1 cellular context compared by ENCODE assay signal in the genomic region with DNA sequence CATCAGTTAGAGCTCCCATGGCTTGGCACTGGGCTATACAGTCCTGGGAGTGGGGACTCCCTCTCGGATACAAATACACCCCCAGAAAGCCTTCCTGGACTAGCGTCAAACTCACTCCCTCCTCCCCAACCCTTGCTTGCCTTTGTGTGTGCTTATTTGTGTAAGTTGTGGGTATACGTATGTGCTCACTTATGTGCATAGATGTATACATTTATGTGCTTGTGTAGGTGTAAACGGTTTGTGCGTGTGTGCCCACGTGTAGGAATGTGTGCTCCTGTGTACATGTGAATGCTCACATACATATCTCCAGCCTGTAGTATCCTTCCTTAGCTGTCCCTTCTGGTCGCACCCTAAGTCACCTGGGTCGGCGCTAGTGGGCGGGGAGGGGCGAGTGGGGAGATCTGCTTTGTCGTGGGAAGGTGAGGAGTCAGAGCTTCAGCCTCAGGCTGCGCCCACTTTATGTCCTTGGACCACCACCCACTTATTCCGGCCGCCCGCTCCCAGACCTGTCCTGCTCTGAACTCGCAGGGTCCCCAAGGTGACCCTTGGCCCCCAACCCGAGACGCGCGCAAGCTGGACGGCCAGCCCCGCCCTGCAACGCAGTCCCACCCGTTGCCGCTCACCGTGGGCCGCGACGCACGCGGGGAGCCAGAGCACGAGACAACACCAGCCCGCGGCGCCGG.
TF ChIP-seq lines count a peak whose summit lies in the region.

No MANE protein-coding gene starts in this region.

TF ChIP-seq in K562, 482 proteins besides CTCF, POLR2A, EP300 and RAD21 (continues in another document):
- TF ChIP-seq SREBF2 (CRISPR knock-in tag; IDR thresholded peaks at IDR 0.05) (no peak), POLR2B (IDR thresholded peaks at IDR 0.05; ENCODE audit: low read depth, partially characterized antibody) (peak; percentile 20), LCOR (CRISPR knock-in tag; IDR thresholded peaks at IDR 0.05) (peak; percentile 17), GATAD2A (IDR thresholded peaks at IDR 0.05) (no peak), KLF16 (IDR thresholded peaks at IDR 0.05) (no peak), ZNF561 (CRISPR knock-in tag; conservative IDR thresholded peaks at IDR 0.05) (no peak), ADNP (tag; IDR thresholded peaks at IDR 0.05) (no peak), MAZ (CRISPR knock-in tag; conservative IDR thresholded peaks at IDR 0.05 in 1 of 2, IDR thresholded peaks at IDR 0.05 in 1 of 2) (peak in 1 of 2 experiments; percentile 15; a peak in 1 of 4 replicates), KAT8 (IDR thresholded peaks at IDR 0.05; ENCODE audit: low read depth) (no peak), ZNF197 (CRISPR knock-in tag; IDR thresholded peaks at IDR 0.05; ENCODE audit: low read depth) (no peak), MEF2A (IDR thresholded peaks at IDR 0.05; ENCODE audit: control insufficient read depth, low read depth, low read length) (no peak), ZFPM2 (CRISPR knock-in tag; IDR thresholded peaks at IDR 0.05) (no peak), ZNF212 (CRISPR knock-in tag; IDR thresholded peaks at IDR 0.05) (no peak), ERF (CRISPR knock-in tag; IDR thresholded peaks at IDR 0.05) (no peak), DACH1 (IDR thresholded peaks at IDR 0.05; ENCODE audit: partially characterized antibody) (no peak), BCOR (IDR thresholded peaks at IDR 0.05) (no peak), PHF8 (IDR thresholded peaks at IDR 0.05; ENCODE audit: borderline replicate concordance, low read length) (peak; percentile 48; the same call in 1 of the 2 replicates), ZNF134 (CRISPR knock-in tag; conservative IDR thresholded peaks at IDR 0.05) (no peak), SIN3A (IDR thresholded peaks at IDR 0.05; ENCODE audit: borderline replicate concordance in 2 of 2, control insufficient read depth in 1 of 2, low read depth in 2 of 2, low read length in 2 of 2) (no peak), SRSF1 (IDR thresholded peaks at IDR 0.05; ENCODE audit: low read depth, low read length) (no peak), ETV6 (IDR thresholded peaks at IDR 0.05; ENCODE audit: borderline replicate concordance in 1 of 2, low read depth in 2 of 2, low read length in 1 of 2) (no peak), ETV6 (CRISPR knock-in tag; IDR thresholded peaks at IDR 0.05; ENCODE audit: borderline replicate concordance) (no peak), CBX1 (IDR thresholded peaks at IDR 0.05; ENCODE audit: low read depth) (no peak), SMARCC2 (IDR thresholded peaks at IDR 0.05; ENCODE audit: low read depth) (no peak), U2AF1 (optimal IDR thresholded peaks at IDR 0.05; ENCODE audit: low read depth, low read length) (no peak), CREBBP (IDR thresholded peaks at IDR 0.05; ENCODE audit: low read depth, low read length) (no peak), BDP1 (IDR thresholded peaks at IDR 0.05; ENCODE audit: insufficient read depth, insufficient read length) (no peak)
- TF ChIP-seq, protein P1, sequence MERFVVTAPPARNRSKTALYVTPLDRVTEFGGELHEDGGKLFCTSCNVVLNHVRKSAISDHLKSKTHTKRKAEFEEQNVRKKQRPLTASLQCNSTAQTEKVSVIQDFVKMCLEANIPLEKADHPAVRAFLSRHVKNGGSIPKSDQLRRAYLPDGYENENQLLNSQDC (CRISPR knock-in tag; IDR thresholded peaks at IDR 0.05) = 0 out of 2 replicates have a peak, but pooled peaks have one; percentile 27
- TF ChIP-seq, protein P2, sequence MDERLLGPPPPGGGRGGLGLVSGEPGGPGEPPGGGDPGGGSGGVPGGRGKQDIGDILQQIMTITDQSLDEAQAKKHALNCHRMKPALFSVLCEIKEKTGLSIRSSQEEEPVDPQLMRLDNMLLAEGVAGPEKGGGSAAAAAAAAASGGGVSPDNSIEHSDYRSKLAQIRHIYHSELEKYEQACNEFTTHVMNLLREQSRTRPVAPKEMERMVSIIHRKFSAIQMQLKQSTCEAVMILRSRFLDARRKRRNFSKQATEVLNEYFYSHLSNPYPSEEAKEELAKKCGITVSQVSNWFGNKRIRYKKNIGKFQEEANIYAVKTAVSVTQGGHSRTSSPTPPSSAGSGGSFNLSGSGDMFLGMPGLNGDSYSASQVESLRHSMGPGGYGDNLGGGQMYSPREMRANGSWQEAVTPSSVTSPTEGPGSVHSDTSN (CRISPR knock-in tag; IDR thresholded peaks at IDR 0.05; ENCODE audit: low read depth) = no peak
- TF ChIP-seq, protein P2 (tag; conservative IDR thresholded peaks at IDR 0.05; ENCODE audit: low read depth) = no peak
- TF ChIP-seq, protein P3, sequence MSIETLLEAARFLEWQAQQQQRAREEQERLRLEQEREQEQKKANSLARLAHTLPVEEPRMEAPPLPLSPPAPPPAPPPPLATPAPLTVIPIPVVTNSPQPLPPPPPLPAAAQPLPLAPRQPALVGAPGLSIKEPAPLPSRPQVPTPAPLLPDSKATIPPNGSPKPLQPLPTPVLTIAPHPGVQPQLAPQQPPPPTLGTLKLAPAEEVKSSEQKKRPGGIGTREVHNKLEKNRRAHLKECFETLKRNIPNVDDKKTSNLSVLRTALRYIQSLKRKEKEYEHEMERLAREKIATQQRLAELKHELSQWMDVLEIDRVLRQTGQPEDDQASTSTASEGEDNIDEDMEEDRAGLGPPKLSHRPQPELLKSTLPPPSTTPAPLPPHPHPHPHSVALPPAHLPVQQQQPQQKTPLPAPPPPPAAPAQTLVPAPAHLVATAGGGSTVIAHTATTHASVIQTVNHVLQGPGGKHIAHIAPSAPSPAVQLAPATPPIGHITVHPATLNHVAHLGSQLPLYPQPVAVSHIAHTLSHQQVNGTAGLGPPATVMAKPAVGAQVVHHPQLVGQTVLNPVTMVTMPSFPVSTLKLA (conservative IDR thresholded peaks at IDR 0.05) = peak in 1 of 2 experiments; percentile 34; a peak in 3 of 4 replicates
- TF ChIP-seq, protein P4, sequence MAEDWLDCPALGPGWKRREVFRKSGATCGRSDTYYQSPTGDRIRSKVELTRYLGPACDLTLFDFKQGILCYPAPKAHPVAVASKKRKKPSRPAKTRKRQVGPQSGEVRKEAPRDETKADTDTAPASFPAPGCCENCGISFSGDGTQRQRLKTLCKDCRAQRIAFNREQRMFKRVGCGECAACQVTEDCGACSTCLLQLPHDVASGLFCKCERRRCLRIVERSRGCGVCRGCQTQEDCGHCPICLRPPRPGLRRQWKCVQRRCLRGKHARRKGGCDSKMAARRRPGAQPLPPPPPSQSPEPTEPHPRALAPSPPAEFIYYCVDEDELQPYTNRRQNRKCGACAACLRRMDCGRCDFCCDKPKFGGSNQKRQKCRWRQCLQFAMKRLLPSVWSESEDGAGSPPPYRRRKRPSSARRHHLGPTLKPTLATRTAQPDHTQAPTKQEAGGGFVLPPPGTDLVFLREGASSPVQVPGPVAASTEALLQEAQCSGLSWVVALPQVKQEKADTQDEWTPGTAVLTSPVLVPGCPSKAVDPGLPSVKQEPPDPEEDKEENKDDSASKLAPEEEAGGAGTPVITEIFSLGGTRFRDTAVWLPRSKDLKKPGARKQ (CRISPR knock-in tag; IDR thresholded peaks at IDR 0.05) = no peak
- TF ChIP-seq, protein P5, sequence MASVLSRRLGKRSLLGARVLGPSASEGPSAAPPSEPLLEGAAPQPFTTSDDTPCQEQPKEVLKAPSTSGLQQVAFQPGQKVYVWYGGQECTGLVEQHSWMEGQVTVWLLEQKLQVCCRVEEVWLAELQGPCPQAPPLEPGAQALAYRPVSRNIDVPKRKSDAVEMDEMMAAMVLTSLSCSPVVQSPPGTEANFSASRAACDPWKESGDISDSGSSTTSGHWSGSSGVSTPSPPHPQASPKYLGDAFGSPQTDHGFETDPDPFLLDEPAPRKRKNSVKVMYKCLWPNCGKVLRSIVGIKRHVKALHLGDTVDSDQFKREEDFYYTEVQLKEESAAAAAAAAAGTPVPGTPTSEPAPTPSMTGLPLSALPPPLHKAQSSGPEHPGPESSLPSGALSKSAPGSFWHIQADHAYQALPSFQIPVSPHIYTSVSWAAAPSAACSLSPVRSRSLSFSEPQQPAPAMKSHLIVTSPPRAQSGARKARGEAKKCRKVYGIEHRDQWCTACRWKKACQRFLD (CRISPR knock-in tag; IDR thresholded peaks at IDR 0.05) = 0 out of 2 replicates have a peak, but pooled peaks have one; percentile 39
- TF ChIP-seq, protein P6, sequence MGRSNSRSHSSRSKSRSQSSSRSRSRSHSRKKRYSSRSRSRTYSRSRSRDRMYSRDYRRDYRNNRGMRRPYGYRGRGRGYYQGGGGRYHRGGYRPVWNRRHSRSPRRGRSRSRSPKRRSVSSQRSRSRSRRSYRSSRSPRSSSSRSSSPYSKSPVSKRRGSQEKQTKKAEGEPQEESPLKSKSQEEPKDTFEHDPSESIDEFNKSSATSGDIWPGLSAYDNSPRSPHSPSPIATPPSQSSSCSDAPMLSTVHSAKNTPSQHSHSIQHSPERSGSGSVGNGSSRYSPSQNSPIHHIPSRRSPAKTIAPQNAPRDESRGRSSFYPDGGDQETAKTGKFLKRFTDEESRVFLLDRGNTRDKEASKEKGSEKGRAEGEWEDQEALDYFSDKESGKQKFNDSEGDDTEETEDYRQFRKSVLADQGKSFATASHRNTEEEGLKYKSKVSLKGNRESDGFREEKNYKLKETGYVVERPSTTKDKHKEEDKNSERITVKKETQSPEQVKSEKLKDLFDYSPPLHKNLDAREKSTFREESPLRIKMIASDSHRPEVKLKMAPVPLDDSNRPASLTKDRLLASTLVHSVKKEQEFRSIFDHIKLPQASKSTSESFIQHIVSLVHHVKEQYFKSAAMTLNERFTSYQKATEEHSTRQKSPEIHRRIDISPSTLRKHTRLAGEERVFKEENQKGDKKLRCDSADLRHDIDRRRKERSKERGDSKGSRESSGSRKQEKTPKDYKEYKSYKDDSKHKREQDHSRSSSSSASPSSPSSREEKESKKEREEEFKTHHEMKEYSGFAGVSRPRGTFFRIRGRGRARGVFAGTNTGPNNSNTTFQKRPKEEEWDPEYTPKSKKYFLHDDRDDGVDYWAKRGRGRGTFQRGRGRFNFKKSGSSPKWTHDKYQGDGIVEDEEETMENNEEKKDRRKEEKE (IDR thresholded peaks at IDR 0.05; ENCODE audit: borderline replicate concordance in 1 of 2, control insufficient read depth in 1 of 2, low read depth in 2 of 2, low read length in 1 of 2) = no peak
- TF ChIP-seq, protein P7, sequence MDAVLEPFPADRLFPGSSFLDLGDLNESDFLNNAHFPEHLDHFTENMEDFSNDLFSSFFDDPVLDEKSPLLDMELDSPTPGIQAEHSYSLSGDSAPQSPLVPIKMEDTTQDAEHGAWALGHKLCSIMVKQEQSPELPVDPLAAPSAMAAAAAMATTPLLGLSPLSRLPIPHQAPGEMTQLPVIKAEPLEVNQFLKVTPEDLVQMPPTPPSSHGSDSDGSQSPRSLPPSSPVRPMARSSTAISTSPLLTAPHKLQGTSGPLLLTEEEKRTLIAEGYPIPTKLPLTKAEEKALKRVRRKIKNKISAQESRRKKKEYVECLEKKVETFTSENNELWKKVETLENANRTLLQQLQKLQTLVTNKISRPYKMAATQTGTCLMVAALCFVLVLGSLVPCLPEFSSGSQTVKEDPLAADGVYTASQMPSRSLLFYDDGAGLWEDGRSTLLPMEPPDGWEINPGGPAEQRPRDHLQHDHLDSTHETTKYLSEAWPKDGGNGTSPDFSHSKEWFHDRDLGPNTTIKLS (IDR thresholded peaks at IDR 0.05; ENCODE audit: borderline replicate concordance, low read depth) = no peak
- TF ChIP-seq, protein P8, sequence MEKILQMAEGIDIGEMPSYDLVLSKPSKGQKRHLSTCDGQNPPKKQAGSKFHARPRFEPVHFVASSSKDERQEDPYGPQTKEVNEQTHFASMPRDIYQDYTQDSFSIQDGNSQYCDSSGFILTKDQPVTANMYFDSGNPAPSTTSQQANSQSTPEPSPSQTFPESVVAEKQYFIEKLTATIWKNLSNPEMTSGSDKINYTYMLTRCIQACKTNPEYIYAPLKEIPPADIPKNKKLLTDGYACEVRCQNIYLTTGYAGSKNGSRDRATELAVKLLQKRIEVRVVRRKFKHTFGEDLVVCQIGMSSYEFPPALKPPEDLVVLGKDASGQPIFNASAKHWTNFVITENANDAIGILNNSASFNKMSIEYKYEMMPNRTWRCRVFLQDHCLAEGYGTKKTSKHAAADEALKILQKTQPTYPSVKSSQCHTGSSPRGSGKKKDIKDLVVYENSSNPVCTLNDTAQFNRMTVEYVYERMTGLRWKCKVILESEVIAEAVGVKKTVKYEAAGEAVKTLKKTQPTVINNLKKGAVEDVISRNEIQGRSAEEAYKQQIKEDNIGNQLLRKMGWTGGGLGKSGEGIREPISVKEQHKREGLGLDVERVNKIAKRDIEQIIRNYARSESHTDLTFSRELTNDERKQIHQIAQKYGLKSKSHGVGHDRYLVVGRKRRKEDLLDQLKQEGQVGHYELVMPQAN (IDR thresholded peaks at IDR 0.05; ENCODE audit: borderline replicate concordance) = peak; percentile 61
- TF ChIP-seq, protein P9, sequence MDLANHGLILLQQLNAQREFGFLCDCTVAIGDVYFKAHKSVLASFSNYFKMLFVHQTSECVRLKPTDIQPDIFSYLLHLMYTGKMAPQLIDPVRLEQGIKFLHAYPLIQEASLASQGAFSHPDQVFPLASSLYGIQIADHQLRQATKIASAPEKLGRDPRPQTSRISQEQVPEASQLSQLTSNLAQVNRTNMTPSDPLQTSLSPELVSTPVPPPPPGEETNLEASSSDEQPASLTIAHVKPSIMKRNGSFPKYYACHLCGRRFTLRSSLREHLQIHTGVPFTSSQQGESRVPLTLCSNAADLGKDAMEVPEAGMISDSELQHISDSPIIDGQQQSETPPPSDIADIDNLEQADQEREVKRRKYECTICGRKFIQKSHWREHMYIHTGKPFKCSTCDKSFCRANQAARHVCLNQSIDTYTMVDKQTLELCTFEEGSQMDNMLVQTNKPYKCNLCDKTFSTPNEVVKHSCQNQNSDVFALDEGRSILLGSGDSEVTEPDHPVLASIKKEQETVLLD (IDR thresholded peaks at IDR 0.05) = no peak
- TF ChIP-seq, protein P10, sequence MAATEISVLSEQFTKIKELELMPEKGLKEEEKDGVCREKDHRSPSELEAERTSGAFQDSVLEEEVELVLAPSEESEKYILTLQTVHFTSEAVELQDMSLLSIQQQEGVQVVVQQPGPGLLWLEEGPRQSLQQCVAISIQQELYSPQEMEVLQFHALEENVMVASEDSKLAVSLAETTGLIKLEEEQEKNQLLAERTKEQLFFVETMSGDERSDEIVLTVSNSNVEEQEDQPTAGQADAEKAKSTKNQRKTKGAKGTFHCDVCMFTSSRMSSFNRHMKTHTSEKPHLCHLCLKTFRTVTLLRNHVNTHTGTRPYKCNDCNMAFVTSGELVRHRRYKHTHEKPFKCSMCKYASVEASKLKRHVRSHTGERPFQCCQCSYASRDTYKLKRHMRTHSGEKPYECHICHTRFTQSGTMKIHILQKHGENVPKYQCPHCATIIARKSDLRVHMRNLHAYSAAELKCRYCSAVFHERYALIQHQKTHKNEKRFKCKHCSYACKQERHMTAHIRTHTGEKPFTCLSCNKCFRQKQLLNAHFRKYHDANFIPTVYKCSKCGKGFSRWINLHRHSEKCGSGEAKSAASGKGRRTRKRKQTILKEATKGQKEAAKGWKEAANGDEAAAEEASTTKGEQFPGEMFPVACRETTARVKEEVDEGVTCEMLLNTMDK (IDR thresholded peaks at IDR 0.05; ENCODE audit: borderline replicate concordance, insufficient read depth, low read depth, low read length, poor library complexity, severe bottlenecking) = no peak
